In genomic region chr6:10687582-10687981, GRCh38 we compare ENCODE assay signal across 23 cellular contexts.
A peak's percentile ranks its signal among the peaks of the same experiment; 100 is the strongest.
DNase-seq lines count a peak whose midpoint lies in the region; ATAC-seq lines count a peak whose summit lies in the region.
"Had no signal": no experiment of that assay in that cellular context is flagged by ENCODE, and none has a peak within 500 bp of the region (broad histone marks: within the 10 kb centered on the region; RNA-seq: fewer than 3 reads in every experiment).

No MANE protein-coding gene starts in this region.

- peak; percentile 29 for DNase-seq in NCI-H1105 (lab: John Stamatoyannopoulos, UW)
- peak; percentile 40 for DNase-seq in NCI-H146 treated with DMSO at 0.1 percent for 48 hours (lab: John Stamatoyannopoulos, UW; ENCODE audit: unreplicated experiment)
- DNase-seq in NCI-H748 treated with DMSO at 0.1 percent for 48 hours (lab: John Stamatoyannopoulos, UW): peak; percentile 60
- peak; percentile 22 for DNase-seq in iPS-NIHi7 (ENCODE audit: extremely low spot score)
- no peak for DNase-seq in activated CD4-positive, alpha-beta T cell treated with anti-CD3 and anti-CD28 coated beads for 1 hour
- no peak for DNase-seq in activated T-cell treated with anti-CD3 and anti-CD28 coated beads, Interleukin-2, amount 50 U/mL, for 48 hours
- DNase-seq in KG1 (lab: John Stamatoyannopoulos, UW): no peak
- DNase-seq: CD4-positive, alpha-beta T cell; DMS53; GOT3; HCEC 1CT; IMR-90; MM.1S; NCI-H1048; NCI-H1694; NCI-H2081; NCI-H524; OCI-M1; Peyer's patch; SIG-M5; SK-N-SH; SW 1271 had no signal

- no peak for ATAC-seq in GM19452 (IDR thresholded peaks at IDR 0.05; ENCODE audit: unreplicated experiment)

Comparison
In these comparisons a context has a peak if more than half of its experiments do, and no peak if none do; other contexts are left out.
1. DNase-seq: peak in NCI-H1105 (single experiment), NCI-H146 treated with DMSO at 0.1 percent for 48 hours (single experiment), NCI-H748 treated with DMSO at 0.1 percent for 48 hours (single experiment) and iPS-NIHi7 (single experiment); none in activated CD4-positive, alpha-beta T cell treated with anti-CD3 and anti-CD28 coated beads for 1 hour (single experiment), activated T-cell treated with anti-CD3 and anti-CD28 coated beads, Interleukin-2, amount 50 U/mL, for 48 hours (0 of 2) and KG1 (single experiment).